Comparison of ENCODE assay signal across 27 cellular contexts in genomic region chr11:133706925-133707794, GRCh38.
"Had no signal": no experiment of that assay in that cellular context is flagged by ENCODE, and none has a peak within 500 bp of the region (broad histone marks: within the 10 kb centered on the region; RNA-seq: fewer than 3 reads in every experiment).

No MANE protein-coding gene starts in this region.

- FAIRE-seq: colon, endometrium, islet of Langerhans, keratinocyte had no signal

- DNase-seq: dermis blood vessel endothelial cell; dorsolateral prefrontal cortex; effector CD4-positive, alpha-beta T cell; effector memory CD4-positive, alpha-beta T cell; erythroblast; esophagus squamous epithelium; foreskin fibroblast; foreskin melanocyte; gastrocnemius medialis; glutamatergic neuron; head of caudate nucleus; heart right ventricle; hippocampal formation; left cardiac atrium; left lung; left ventricle myocardium superior; lower lobe of right lung; mesenchymal stem cell; mucosa of descending colon; naive B cell had no signal

- ATAC-seq: esophagus mucosa, gastrocnemius medialis, heart right ventricle, left cardiac atrium, left lung, left ventricle myocardium superior, lower lobe of right lung, mucosa of descending colon had no signal

- H3K9me3 ChIP-seq: esophagus squamous epithelium, gastrocnemius medialis, heart right ventricle, left lung, lower lobe of right lung, mucosa of descending colon had no signal

- H3K4me1 ChIP-seq: esophagus squamous epithelium, gastrocnemius medialis, left lung, lower lobe of right lung had no signal

- H3K36me3 ChIP-seq: esophagus squamous epithelium, gastrocnemius medialis, heart right ventricle, left lung, lower lobe of right lung had no signal

- H3K27me3 ChIP-seq: esophagus squamous epithelium, gastrocnemius medialis, heart right ventricle had no signal

- H3K4me3 ChIP-seq: coronary artery, dorsolateral prefrontal cortex, esophagus squamous epithelium, gastrocnemius medialis, heart right ventricle, left lung, lower lobe of right lung, mucosa of descending colon had no signal

- H3K27ac ChIP-seq: coronary artery, dorsolateral prefrontal cortex, epithelial cell of prostate, esophagus squamous epithelium, gastrocnemius medialis, heart right ventricle, left lung, lower lobe of right lung had no signal
